8 cellular contexts compared by ENCODE assay signal in genomic region chr19:39843919-39844793, GRCh38. TPM values are rescaled to one million over a fixed set of nuclear protein-coding genes. Genes with fewer than 3 reads are reported as not detected.
DNase-seq lines count a peak whose midpoint lies in the region; ATAC-seq, FAIRE-seq and TF ChIP-seq lines count a peak whose summit lies in the region.

No MANE protein-coding gene starts in this region.

- TF ChIP-seq CTCF in BE2C (IDR thresholded peaks at IDR 0.05; ENCODE audit: low read depth, low read length) (peak; percentile 74), GM12864 (IDR thresholded peaks at IDR 0.05; ENCODE audit: low read depth, low read length, missing control alignments) (peak; percentile 64), astrocyte of the cerebellum (IDR thresholded peaks at IDR 0.05; ENCODE audit: low read depth, low read length, missing control alignments) (peak; percentile 66), kidney epithelial cell (IDR thresholded peaks at IDR 0.05; ENCODE audit: insufficient read depth, low read length, poor library complexity, severe bottlenecking) (peak; percentile 66)

- no peaks in the 10 kb centered on the region for H3K9me3 ChIP-seq in BE2C

- H3K27me3 ChIP-seq in BE2C (no peaks in the 10 kb centered on the region), kidney epithelial cell (ENCODE audit: control insufficient read depth, insufficient read depth, low read length) (no peaks in the 10 kb centered on the region)

- DNase-seq in BE2C (peak; percentile 39), GM12864 (ENCODE audit: low read depth) (peak; percentile 34), NCI-H526 treated with DMSO at 0.1 percent for 48 hours (lab: John Stamatoyannopoulos, UW) (peak; percentile 20), astrocyte of the cerebellum (ENCODE audit: low read depth) (peak; percentile 42), kidney epithelial cell (ENCODE audit: low read depth) (no peak), urothelium cell line (ENCODE audit: low spot score) (peak; percentile 36)

- no peak for ATAC-seq in GM18502 (IDR thresholded peaks at IDR 0.05; ENCODE audit: poor library complexity, unreplicated experiment)
- no peak for ATAC-seq in GM21515 (IDR thresholded peaks at IDR 0.05; ENCODE audit: unreplicated experiment)

- peaks cover 24% of the 10 kb centered on the region for H3K36me3 ChIP-seq in BE2C
- H3K36me3 ChIP-seq in kidney epithelial cell (ENCODE audit: control insufficient read depth, insufficient read depth, low read length): no peaks in the 10 kb centered on the region

- in situ Hi-C loops in astrocyte of the cerebellum (cut with HindIII; ENCODE audit: low sequenced_read_pairs): loop anchor here (5.0 kb wide), 1 partner anchor 62 kb away; no protein-coding TSS in a partner anchor

- peaks cover 14% of the 10 kb centered on the region; the same call in 1 of the 2 replicates for H3K4me1 ChIP-seq in BE2C

- FAIRE-seq in urothelium cell line (lab: Jason Lieb, UNC): no peak

- H3K4me3 ChIP-seq in BE2C (ENCODE audit: low read depth, low read length): peak overlapping the region; percentile 95
- H3K4me3 ChIP-seq in GM12864 (ENCODE audit: low read depth, low read length): peak overlapping the region; percentile 82
- H3K4me3 ChIP-seq in astrocyte of the cerebellum (ENCODE audit: low read depth, low read length): no peak overlapping the region
- H3K4me3 ChIP-seq in kidney epithelial cell (ENCODE audit: low read depth, low read length): no peak overlapping the region

RNA-seq across cellular contexts. Expression of gene FBL, which starts 2.0 kb away (rescaled TPM):
- polyA plus RNA-seq in BE2C (2012; ENCODE audit: insufficient read depth, insufficient read length, low read depth): 641 TPM
- 162 and 224 TPM in 2 replicates for total RNA-seq in kidney epithelial cell

RNA-seq across cellular contexts. Expression of gene DYRK1B, which starts 10.2 kb away (rescaled TPM):
- polyA plus RNA-seq in BE2C (2012; ENCODE audit: insufficient read depth, insufficient read length, low read depth): 40.5 TPM
- total RNA-seq in kidney epithelial cell: 19.3 and 26.6 TPM in 2 replicates

Comparison
In these comparisons a context has a peak if more than half of its experiments do, and no peak if none do; other contexts are left out.
1. H3K4me3 ChIP-seq: peak in BE2C (single experiment) and GM12864 (single experiment); none in astrocyte of the cerebellum (single experiment) and kidney epithelial cell (single experiment).
2. Peak in every context shown above with its lines, with median percentiles within 50 percentile points of each other: CTCF ChIP-seq.